In genomic region chr11:112967082-112967481, GRCh38 we compare ENCODE assay signal across 23 cellular contexts. TPM values are rescaled to one million over a fixed set of nuclear protein-coding genes. Genes with fewer than 3 reads are reported as not detected.
"Had no signal": no experiment of that assay in that cellular context is flagged by ENCODE, and none has a peak within 500 bp of the region (broad histone marks: within the 10 kb centered on the region; RNA-seq: fewer than 3 reads in every experiment).

No MANE protein-coding gene starts in this region.

- FAIRE-seq: frontal cortex had no signal

- ATAC-seq: activated CD8-positive, alpha-beta T cell treated with anti-CD3 and anti-CD28 coated beads for 36 hours; activated T-helper 17 cell treated with anti-CD3 and anti-CD28 coated beads, Interleukin-2, amount 50 U/mL, for 72 hours; heart left ventricle had no signal

- H3K36me3 ChIP-seq: brain microvascular endothelial cell, colonic mucosa, heart left ventricle, thyroid gland had no signal

- H3K27me3 ChIP-seq: thyroid gland had no signal

- H3K9me3 Mint-ChIP-seq: activated B cell treated with CpG ODN at 0.5 μM for 24 hours; activated CD8-positive, alpha-beta T cell treated with anti-CD3 and anti-CD28 coated beads for 36 hours; activated naive CD8-positive, alpha-beta T cell treated with anti-CD3 and anti-CD28 coated beads for 36 hours; activated T-helper 17 cell treated with anti-CD3 and anti-CD28 coated beads, Interleukin-2, amount 50 U/mL, for 72 hours; central memory CD8-positive, alpha-beta T cell; neural crest cell had no signal

- H3K27ac Mint-ChIP-seq: activated B cell treated with CpG ODN at 0.5 μM for 24 hours; activated CD8-positive, alpha-beta T cell treated with anti-CD3 and anti-CD28 coated beads for 36 hours; activated naive CD8-positive, alpha-beta T cell treated with anti-CD3 and anti-CD28 coated beads for 36 hours; activated T-helper 17 cell treated with anti-CD3 and anti-CD28 coated beads, Interleukin-2, amount 50 U/mL, for 72 hours had no signal

- DNase-seq: activated B cell treated with CpG ODN at 0.5 μM for 24 hours; activated CD4-positive, alpha-beta T cell treated with anti-CD3 and anti-CD28 coated beads for 4 hours; activated CD8-positive, alpha-beta T cell treated with anti-CD3 and anti-CD28 coated beads for 36 hours; activated naive CD4-positive, alpha-beta T cell; activated naive CD8-positive, alpha-beta T cell treated with anti-CD3 and anti-CD28 coated beads for 36 hours; activated T-cell treated with anti-CD3 and anti-CD28 coated beads, Interleukin-2, amount 50 U/mL, for 1 hour; amygdala; brain microvascular endothelial cell; colonic mucosa; heart left ventricle; mesenchymal stem cell; retina; stimulated activated CD4-positive, alpha-beta T cell treated with anti-CD3 and anti-CD28 coated beads, Interleukin-12 subunit alpha, Interleukin-12 subunit beta, amount 100 ng/mL, for 4 hours; stimulated activated CD4-positive, alpha-beta T cell treated with anti-CD3 and anti-CD28 coated beads, Interleukin-1b, Interleukin-23, amount 100 ng/mL, for 48 hours; stimulated activated CD8-positive, alpha-beta memory T cell treated with anti-CD3 and anti-CD28 coated beads, Interleukin-4, amount 100 ng/mL, for 48 hours; stimulated activated naive CD4-positive, alpha-beta T cell; T-helper 1 cell; T-helper 9 cell; thyroid gland had no signal

- H3K4me3 ChIP-seq: colonic mucosa, heart left ventricle, thyroid gland had no signal

- H3K4me3 Mint-ChIP-seq: activated B cell treated with CpG ODN at 0.5 μM for 24 hours; activated CD8-positive, alpha-beta T cell treated with anti-CD3 and anti-CD28 coated beads for 36 hours; activated naive CD8-positive, alpha-beta T cell treated with anti-CD3 and anti-CD28 coated beads for 36 hours; activated T-helper 17 cell treated with anti-CD3 and anti-CD28 coated beads, Interleukin-2, amount 50 U/mL, for 72 hours; central memory CD8-positive, alpha-beta T cell; neural crest cell had no signal

RNA-seq across cellular contexts. Expression of gene NCAM1, which starts 5.9 kb away (rescaled TPM):
- total RNA-seq: activated B cell treated with CpG ODN at 0.5 μM for 24 hours; activated T-helper 17 cell treated with anti-CD3 and anti-CD28 coated beads, Interleukin-2, amount 50 U/mL, for 72 hours had no signal
